In genomic region chr17:39923836-39924690, GRCh38 we compare ENCODE assay signal across 9 cellular contexts. TPM values are rescaled to one million over a fixed set of nuclear protein-coding genes. Genes with fewer than 3 reads are reported as not detected.
DNase-seq lines count a peak whose midpoint lies in the region; ATAC-seq lines count a peak whose summit lies in the region.
"Had no signal": no experiment of that assay in that cellular context is flagged by ENCODE, and none has a peak within 500 bp of the region (broad histone marks: within the 10 kb centered on the region; RNA-seq: fewer than 3 reads in every experiment).

No MANE protein-coding gene starts in this region.

- no peaks in the 10 kb centered on the region for H3K27me3 Mint-ChIP-seq in activated T-helper 1 cell treated with anti-CD3 and anti-CD28 coated beads, Interleukin-12 subunit alpha, Interleukin-12 subunit beta, Interleukin-2, Interleukin-4 antibody, amounts not matched to agents 30 ng/mL and 10 ng/mL and 1 ng/mL, durations not matched to agents 14 hours and 24 hours and 36 hours (ENCODE audit: insufficient read depth)

- H3K9ac ChIP-seq in GM23248 = peak overlapping the region; percentile 37; the same call in 1 of the 2 replicates
- H3K9ac ChIP-seq in iPS-20b (ENCODE audit: low read depth, low read length) = 0 out of 2 replicates have a peak overlapping the region, but pooled peaks have one; percentile 4

- H3K9me3 Mint-ChIP-seq in activated T-helper 1 cell treated with anti-CD3 and anti-CD28 coated beads, Interleukin-12 subunit alpha, Interleukin-12 subunit beta, Interleukin-2, Interleukin-4 antibody, amounts not matched to agents 30 ng/mL and 10 ng/mL and 1 ng/mL, durations not matched to agents 14 hours and 24 hours and 36 hours = no peaks in the 10 kb centered on the region

- intact Hi-C loops in activated T-helper 1 cell treated with anti-CD3 and anti-CD28 coated beads, Interleukin-12 subunit alpha, Interleukin-12 subunit beta, Interleukin-2, Interleukin-4 antibody, amounts not matched to agents 30 ng/mL and 10 ng/mL and 1 ng/mL, durations not matched to agents 14 hours and 24 hours and 36 hours (cut with micrococcal nuclease) = no loop called here

- H3K27me3 ChIP-seq in ACC112 (ENCODE audit: insufficient read depth, low read length) = no peaks in the 10 kb centered on the region
- no peaks in the 10 kb centered on the region for H3K27me3 ChIP-seq in GM23248 (replicated peaks; ENCODE audit: insufficient read depth)
- H3K27me3 ChIP-seq in iPS-20b (ENCODE audit: insufficient read depth, low read length) = no peaks in the 10 kb centered on the region

- no peaks in the 10 kb centered on the region for H4K20me1 ChIP-seq in GM23248 (ENCODE audit: insufficient read depth)

- H3K79me2 ChIP-seq in ACC112 (ENCODE audit: control insufficient read depth, insufficient read depth, low read length, unreplicated experiment) (peaks cover 36% of the 10 kb centered on the region), GM23248 (ENCODE audit: insufficient read depth) (peaks cover 51% of the 10 kb centered on the region)

- DNase-seq in GM23248 (peak; percentile 67), GDM1 (lab: John Stamatoyannopoulos, UW) (no peak)
- DNase-seq in activated T-helper 1 cell treated with anti-CD3 and anti-CD28 coated beads, Interleukin-12 subunit alpha, Interleukin-12 subunit beta, Interleukin-2, Interleukin-4 antibody, amounts not matched to agents 30 ng/mL and 10 ng/mL and 1 ng/mL, durations not matched to agents 14 hours and 24 hours and 36 hours (ENCODE audit: low spot score) = no peak
- DNase-seq: OCI-M1 had no signal

- H3K4me1 ChIP-seq in ACC112 (ENCODE audit: control insufficient read depth, insufficient read depth, low read length, unreplicated experiment) = peaks cover 44% of the 10 kb centered on the region
- peaks cover 42% of the 10 kb centered on the region for H3K4me1 ChIP-seq in GM23248 (ENCODE audit: insufficient read depth)
- peaks cover 4% of the 10 kb centered on the region; the same call in 1 of the 2 replicates for H3K4me1 ChIP-seq in iPS-20b (ENCODE audit: insufficient read depth, low read length)

- H3K4me3 Mint-ChIP-seq in activated T-helper 1 cell treated with anti-CD3 and anti-CD28 coated beads, Interleukin-12 subunit alpha, Interleukin-12 subunit beta, Interleukin-2, Interleukin-4 antibody, amounts not matched to agents 30 ng/mL and 10 ng/mL and 1 ng/mL, durations not matched to agents 14 hours and 24 hours and 36 hours = peak overlapping the region; percentile 97

- in situ Hi-C loops in GM23248 (cut with MboI) = no loop called here

- no peak overlapping the region for H3K4me3 ChIP-seq in ACC112 (ENCODE audit: low read depth, low read length)
- H3K4me3 ChIP-seq in GM23248 = no peak overlapping the region
- no peak overlapping the region for H3K4me3 ChIP-seq in iPS-20b (ENCODE audit: low read length)

- no peaks in the 10 kb centered on the region for H3K9me2 ChIP-seq in GM23248 (ENCODE audit: insufficient read depth)

- 73% methylated on average over 17 of the region's 17 CpGs for WGBS in GM23248 (ENCODE audit: low coverage in 1 of 2, low lambda C conversion rate in 2 of 2, missing lambda C conversion rate in 2 of 2), 2 experiments

- peaks cover 20% of the 10 kb centered on the region; the same call in 1 of the 2 replicates for H3K36me3 ChIP-seq in ACC112 (ENCODE audit: insufficient read depth, low read length)
- H3K36me3 ChIP-seq in GM23248 (ENCODE audit: low read depth) = peaks cover 20% of the 10 kb centered on the region
- H3K36me3 ChIP-seq in iPS-20b (ENCODE audit: insufficient read depth, low read depth, low read length) = peaks cover 43% of the 10 kb centered on the region

- peaks cover 81% of the 10 kb centered on the region for H3K4me1 Mint-ChIP-seq in activated T-helper 1 cell treated with anti-CD3 and anti-CD28 coated beads, Interleukin-12 subunit alpha, Interleukin-12 subunit beta, Interleukin-2, Interleukin-4 antibody, amounts not matched to agents 30 ng/mL and 10 ng/mL and 1 ng/mL, durations not matched to agents 14 hours and 24 hours and 36 hours (ENCODE audit: low read depth)

- H3K27ac Mint-ChIP-seq in activated T-helper 1 cell treated with anti-CD3 and anti-CD28 coated beads, Interleukin-12 subunit alpha, Interleukin-12 subunit beta, Interleukin-2, Interleukin-4 antibody, amounts not matched to agents 30 ng/mL and 10 ng/mL and 1 ng/mL, durations not matched to agents 14 hours and 24 hours and 36 hours = peak overlapping the region; percentile 92

- ATAC-seq in HG02642 (IDR thresholded peaks at IDR 0.05; ENCODE audit: poor library complexity, unreplicated experiment) = no peak
- no peak for ATAC-seq in HG03139 (IDR thresholded peaks at IDR 0.05; ENCODE audit: unreplicated experiment)
- ATAC-seq in HG02678 (IDR thresholded peaks at IDR 0.05; ENCODE audit: unreplicated experiment) = no peak

- H3K4me2 ChIP-seq in GM23248 (ENCODE audit: unreplicated experiment) = no peak overlapping the region

- peaks cover 20% of the 10 kb centered on the region for H3F3A ChIP-seq in GM23248 (ENCODE audit: insufficient read depth)

- H3K9me3 ChIP-seq in GM23248 (ENCODE audit: low read depth) = no peaks in the 10 kb centered on the region
- H3K9me3 ChIP-seq in iPS-20b (ENCODE audit: insufficient read depth, low read depth, low read length) = no peaks in the 10 kb centered on the region

- H3K27ac ChIP-seq in ACC112 (ENCODE audit: low read depth, low read length) = peak overlapping the region; percentile 33; the same call in 1 of the 2 replicates
- peak overlapping the region; percentile 63 for H3K27ac ChIP-seq in GM23248
- no peak overlapping the region for H3K27ac ChIP-seq in iPS-20b (ENCODE audit: low read length)

- H2AFZ ChIP-seq in ACC112 (ENCODE audit: low read length, unreplicated experiment) = no peak overlapping the region
- H2AFZ ChIP-seq in GM23248 = no peak overlapping the region

- H3K36me3 Mint-ChIP-seq in activated T-helper 1 cell treated with anti-CD3 and anti-CD28 coated beads, Interleukin-12 subunit alpha, Interleukin-12 subunit beta, Interleukin-2, Interleukin-4 antibody, amounts not matched to agents 30 ng/mL and 10 ng/mL and 1 ng/mL, durations not matched to agents 14 hours and 24 hours and 36 hours (ENCODE audit: low read depth) = peaks cover 33% of the 10 kb centered on the region

RNA-seq across cellular contexts. Expression of gene ORMDL3, which starts 3.3 kb away (rescaled TPM):
- total RNA-seq in GM23248 (2014; rRNA removed; shearing (Covaris generic)) = 60.4 and 66.0 TPM in 2 replicates
- polyA plus RNA-seq in GM23248 (2016; fragmentation: Nextera tagmentation; extraction: Ambion mirVana) = 12.0 and 13.2 TPM in 2 replicates
- 70.8 and 77.4 TPM in 2 replicates for total RNA-seq in activated T-helper 1 cell treated with anti-CD3 and anti-CD28 coated beads, Interleukin-12 subunit alpha, Interleukin-12 subunit beta, Interleukin-2, Interleukin-4 antibody, amounts not matched to agents 30 ng/mL and 10 ng/mL and 1 ng/mL, durations not matched to agents 14 hours and 24 hours and 36 hours

RNA-seq across cellular contexts. Expression of gene LRRC3C, which starts 3.5 kb away (rescaled TPM):
- not detected in 2 replicates for total RNA-seq in GM23248 (2014; rRNA removed; shearing (Covaris generic))
- polyA plus RNA-seq in GM23248 (2016; fragmentation: Nextera tagmentation; extraction: Ambion mirVana) = not detected in 2 replicates
- total RNA-seq in activated T-helper 1 cell treated with anti-CD3 and anti-CD28 coated beads, Interleukin-12 subunit alpha, Interleukin-12 subunit beta, Interleukin-2, Interleukin-4 antibody, amounts not matched to agents 30 ng/mL and 10 ng/mL and 1 ng/mL, durations not matched to agents 14 hours and 24 hours and 36 hours = not detected in 2 replicates

RNA-seq across cellular contexts. Expression of gene GSDMB, which starts 5.6 kb away (rescaled TPM):
- 2.1 and 2.5 TPM in 2 replicates for total RNA-seq in GM23248 (2014; rRNA removed; shearing (Covaris generic))
- polyA plus RNA-seq in GM23248 (2016; fragmentation: Nextera tagmentation; extraction: Ambion mirVana) = 1.8 TPM in 2 replicates
- 23.8 and 27.4 TPM in 2 replicates for total RNA-seq in activated T-helper 1 cell treated with anti-CD3 and anti-CD28 coated beads, Interleukin-12 subunit alpha, Interleukin-12 subunit beta, Interleukin-2, Interleukin-4 antibody, amounts not matched to agents 30 ng/mL and 10 ng/mL and 1 ng/mL, durations not matched to agents 14 hours and 24 hours and 36 hours

RNA-seq across cellular contexts. Expression of gene GSDMA, which starts 38.7 kb away (rescaled TPM):
- total RNA-seq in GM23248 (2014; rRNA removed; shearing (Covaris generic)) = not detected in 2 replicates
- 0.09 and 0.21 TPM in 2 replicates for polyA plus RNA-seq in GM23248 (2016; fragmentation: Nextera tagmentation; extraction: Ambion mirVana)
- total RNA-seq in activated T-helper 1 cell treated with anti-CD3 and anti-CD28 coated beads, Interleukin-12 subunit alpha, Interleukin-12 subunit beta, Interleukin-2, Interleukin-4 antibody, amounts not matched to agents 30 ng/mL and 10 ng/mL and 1 ng/mL, durations not matched to agents 14 hours and 24 hours and 36 hours = 0.42 and 0.73 TPM in 2 replicates

RNA-seq across cellular contexts. Expression of gene ZPBP2, which starts 56.1 kb away (rescaled TPM):
- not detected in 2 replicates for total RNA-seq in GM23248 (2014; rRNA removed; shearing (Covaris generic))
- polyA plus RNA-seq in GM23248 (2016; fragmentation: Nextera tagmentation; extraction: Ambion mirVana) = not detected in 2 replicates
- 0.37 TPM in 1 of 2 replicates, not detected in the other for total RNA-seq in activated T-helper 1 cell treated with anti-CD3 and anti-CD28 coated beads, Interleukin-12 subunit alpha, Interleukin-12 subunit beta, Interleukin-2, Interleukin-4 antibody, amounts not matched to agents 30 ng/mL and 10 ng/mL and 1 ng/mL, durations not matched to agents 14 hours and 24 hours and 36 hours
